Comparison of ENCODE assay signal across 17 cellular contexts in genomic region chr2:239711911-239712570, GRCh38.
"Had no signal": no experiment of that assay in that cellular context is flagged by ENCODE, and none has a peak within 500 bp of the region (broad histone marks: within the 10 kb centered on the region; RNA-seq: fewer than 3 reads in every experiment).

No MANE protein-coding gene starts in this region.

- H3K27ac Mint-ChIP-seq: activated naive CD4-positive, alpha-beta T cell treated with anti-CD3 and anti-CD28 coated beads, Interleukin-2, amount 10 ng/mL, durations not matched to agents 7 days and 5 days; activated T-helper 17 cell treated with anti-CD3 and anti-CD28 coated beads, Interleukin-2, amount 50 U/mL, for 72 hours; T-helper 17 cell had no signal

- H3K27ac ChIP-seq: ascending aorta, esophagus muscularis mucosa, gastroesophageal sphincter, heart left ventricle, parathyroid adenoma, VCaP had no signal

- DNase-seq: activated CD4-positive, alpha-beta T cell treated with anti-CD3 and anti-CD28 coated beads for 1 hour; activated naive CD4-positive, alpha-beta T cell treated with anti-CD3 and anti-CD28 coated beads, Interleukin-2, amount 10 ng/mL, durations not matched to agents 7 days and 5 days; activated T-cell treated with anti-CD3 and anti-CD28 coated beads for 4 hours; cortex of kidney; effector CD4-positive, alpha-beta T cell; kidney glomerular epithelial cell; mesenchymal stem cell; naive thymus-derived CD4-positive, alpha-beta T cell; stimulated activated naive CD8-positive, alpha-beta T cell treated with anti-CD3 and anti-CD28 coated beads, Interleukin-15, amount 100 ng/mL, for 72 hours; T-helper 17 cell had no signal

- H3K36me3 ChIP-seq: ascending aorta, esophagus muscularis mucosa, gastroesophageal sphincter, heart left ventricle had no signal

- H3K4me3 Mint-ChIP-seq: activated naive CD4-positive, alpha-beta T cell treated with anti-CD3 and anti-CD28 coated beads, Interleukin-2, amount 10 ng/mL, durations not matched to agents 7 days and 5 days; activated T-helper 17 cell treated with anti-CD3 and anti-CD28 coated beads, Interleukin-2, amount 50 U/mL, for 72 hours; naive thymus-derived CD4-positive, alpha-beta T cell; stimulated activated naive CD8-positive, alpha-beta T cell treated with anti-CD3 and anti-CD28 coated beads, Interleukin-15, amount 100 ng/mL, for 72 hours; T-helper 17 cell had no signal

- H3K27me3 ChIP-seq: ascending aorta, esophagus muscularis mucosa, gastroesophageal sphincter, heart left ventricle had no signal

- H3K4me1 Mint-ChIP-seq: activated naive CD4-positive, alpha-beta T cell treated with anti-CD3 and anti-CD28 coated beads, Interleukin-2, amount 10 ng/mL, durations not matched to agents 7 days and 5 days; activated T-helper 17 cell treated with anti-CD3 and anti-CD28 coated beads, Interleukin-2, amount 50 U/mL, for 72 hours; naive thymus-derived CD4-positive, alpha-beta T cell; stimulated activated naive CD8-positive, alpha-beta T cell treated with anti-CD3 and anti-CD28 coated beads, Interleukin-15, amount 100 ng/mL, for 72 hours; T-helper 17 cell had no signal

- H3K4me1 ChIP-seq: ascending aorta, heart left ventricle, parathyroid adenoma had no signal

- ATAC-seq: activated T-helper 17 cell treated with anti-CD3 and anti-CD28 coated beads, Interleukin-2, amount 50 U/mL, for 72 hours; gastroesophageal sphincter; heart left ventricle; naive thymus-derived CD4-positive, alpha-beta T cell; stimulated activated naive CD8-positive, alpha-beta T cell treated with anti-CD3 and anti-CD28 coated beads, Interleukin-15, amount 100 ng/mL, for 72 hours; T-helper 17 cell had no signal

- H3K36me3 Mint-ChIP-seq: activated naive CD4-positive, alpha-beta T cell treated with anti-CD3 and anti-CD28 coated beads, Interleukin-2, amount 10 ng/mL, durations not matched to agents 7 days and 5 days had no signal

- H3K4me3 ChIP-seq: ascending aorta, esophagus muscularis mucosa, gastroesophageal sphincter, heart left ventricle had no signal

- H3K27me3 Mint-ChIP-seq: activated T-helper 17 cell treated with anti-CD3 and anti-CD28 coated beads, Interleukin-2, amount 50 U/mL, for 72 hours had no signal
